In genomic region chr14:102945346-102946130, GRCh38 we compare ENCODE assay signal across 25 cellular contexts. TPM values are rescaled to one million over a fixed set of nuclear protein-coding genes. Genes with fewer than 3 reads are reported as not detected.
"Had no signal": no experiment of that assay in that cellular context is flagged by ENCODE, and none has a peak within 500 bp of the region (broad histone marks: within the 10 kb centered on the region; RNA-seq: fewer than 3 reads in every experiment).

No MANE protein-coding gene starts in this region.

- ATAC-seq: left lung; stimulated activated naive CD8-positive, alpha-beta T cell treated with anti-CD3 and anti-CD28 coated beads, Interleukin-15, Interleukin-2, amounts not matched to agents 100 U/mL and 50 U/mL, for 24 hours had no signal

- H3K4me3 Mint-ChIP-seq: activated naive CD8-positive, alpha-beta T cell treated with anti-CD3 and anti-CD28 coated beads for 36 hours; brain; nephron had no signal

- H3K9me3 ChIP-seq: adrenal gland, colonic mucosa, left lung, right atrium auricular region, testis, transverse colon had no signal

- H3K27ac Mint-ChIP-seq: activated naive CD4-positive, alpha-beta T cell treated with anti-CD3 and anti-CD28 coated beads for 36 hours; activated naive CD8-positive, alpha-beta T cell treated with anti-CD3 and anti-CD28 coated beads for 36 hours; activated T-cell treated with anti-CD3 and anti-CD28 coated beads, Interleukin-2, amount 50 U/mL, for 72 hours; immature natural killer cell; nephron had no signal

- DNase-seq: activated CD4-positive, alpha-beta T cell treated with anti-CD3 and anti-CD28 coated beads for 4 hours; activated CD4-positive, alpha-beta T cell treated with anti-CD3 and anti-CD28 coated beads, Interleukin-2, amount 50 U/mL, for 4 hours; activated naive CD4-positive, alpha-beta T cell treated with anti-CD3 and anti-CD28 coated beads for 36 hours; activated naive CD8-positive, alpha-beta T cell treated with anti-CD3 and anti-CD28 coated beads for 36 hours; activated T-cell treated with anti-CD3 and anti-CD28 coated beads for 4 hours; activated T-cell treated with anti-CD3 and anti-CD28 coated beads, Interleukin-2, amount 50 U/mL, for 72 hours; adrenal gland; cerebellar nuclear complex; colonic mucosa; effector CD8-positive, alpha-beta T cell; head of caudate nucleus; hypothalamus; immature natural killer cell; kidney glomerular epithelial cell; occipital lobe; stimulated activated CD4-positive, alpha-beta T cell treated with anti-CD3 and anti-CD28 coated beads, Interleukin-2, amount 100 ng/mL, for 48 hours; stimulated activated naive CD8-positive, alpha-beta T cell treated with anti-CD3 and anti-CD28 coated beads, Interleukin-15, Interleukin-2, amounts not matched to agents 100 U/mL and 50 U/mL, for 24 hours; testis; transverse colon had no signal

- H3K4me3 ChIP-seq: adrenal gland, cardiac muscle cell, colonic mucosa, left lung, right atrium auricular region, testis, transverse colon had no signal

- H3K27me3 ChIP-seq: adrenal gland, cardiac muscle cell, colonic mucosa, left lung, right atrium auricular region, testis, transverse colon had no signal

- H3K36me3 Mint-ChIP-seq: activated naive CD8-positive, alpha-beta T cell treated with anti-CD3 and anti-CD28 coated beads for 36 hours; immature natural killer cell had no signal

- H3K27me3 Mint-ChIP-seq: activated naive CD8-positive, alpha-beta T cell treated with anti-CD3 and anti-CD28 coated beads for 36 hours had no signal

- H3K27ac ChIP-seq: adrenal gland, cardiac muscle cell, colonic mucosa, left lung, right atrium auricular region, testis, transverse colon had no signal

- H3K9me3 Mint-ChIP-seq: activated naive CD4-positive, alpha-beta T cell treated with anti-CD3 and anti-CD28 coated beads for 36 hours; activated naive CD8-positive, alpha-beta T cell treated with anti-CD3 and anti-CD28 coated beads for 36 hours; activated T-cell treated with anti-CD3 and anti-CD28 coated beads, Interleukin-2, amount 50 U/mL, for 72 hours; brain; immature natural killer cell; nephron had no signal

- H3K4me1 ChIP-seq: adrenal gland, colonic mucosa had no signal

- FAIRE-seq: endometrium had no signal

RNA-seq across cellular contexts. Expression of gene AMN, which starts 23.1 kb away (rescaled TPM):
- total RNA-seq: occipital lobe had no signal
